In the genomic region with DNA sequence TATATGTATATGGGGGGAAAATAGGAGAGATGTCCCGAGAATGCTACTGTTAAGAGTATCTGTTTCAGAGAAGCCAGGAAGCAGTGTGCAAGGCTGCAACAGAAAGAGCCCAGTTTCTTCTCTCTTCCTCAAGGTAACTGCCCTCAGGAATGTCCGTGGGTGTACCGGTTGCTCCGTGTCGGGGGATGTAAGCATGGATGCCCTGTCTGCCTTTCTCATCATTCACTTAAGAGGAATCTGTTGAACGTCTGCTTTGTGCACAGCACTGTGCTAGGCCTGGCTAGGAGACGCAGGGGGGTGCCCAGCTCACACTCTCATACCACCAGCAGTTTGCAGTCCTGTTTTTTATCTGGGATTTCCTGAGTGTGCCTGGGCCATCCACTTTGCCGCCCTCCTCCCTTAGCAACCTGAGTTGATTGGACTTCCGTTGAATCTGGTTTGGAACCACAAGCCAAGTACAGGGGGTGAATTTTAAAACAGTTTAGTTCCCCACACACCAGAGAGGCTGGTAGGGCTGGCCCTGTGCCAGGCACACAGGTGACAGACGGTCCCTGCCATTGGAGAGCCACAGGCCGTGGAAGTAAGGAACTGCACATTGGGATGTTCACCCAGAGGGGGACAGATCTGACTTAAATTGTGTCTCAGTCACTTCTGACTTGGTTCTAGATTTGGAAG, we compare ENCODE assay signal across 1 cellular context.
TF ChIP-seq lines count a peak whose summit lies in the region.

No MANE protein-coding gene starts in this region.

TF ChIP-seq in HepG2, 621 proteins besides CTCF, POLR2A, EP300 and RAD21 (continued from another document):
- TF ChIP-seq CEBPG (CRISPR knock-in tag; IDR thresholded peaks at IDR 0.05), result no peak
- TF ChIP-seq GFI1 (CRISPR knock-in tag; IDR thresholded peaks at IDR 0.05; ENCODE audit: borderline replicate concordance), result no peak
- no peak for TF ChIP-seq MLXIP (CRISPR knock-in tag; IDR thresholded peaks at IDR 0.05; ENCODE audit: borderline replicate concordance)
- TF ChIP-seq ZKSCAN8 (CRISPR knock-in tag; IDR thresholded peaks at IDR 0.05; ENCODE audit: borderline replicate concordance), result no peak
- TF ChIP-seq RFX5 (IDR thresholded peaks at IDR 0.05; ENCODE audit: low read depth, low read length), result no peak
- TF ChIP-seq TFE3 (CRISPR knock-in tag; IDR thresholded peaks at IDR 0.05), result no peak
- no peak for TF ChIP-seq ZBED4 (CRISPR knock-in tag; IDR thresholded peaks at IDR 0.05; ENCODE audit: borderline replicate concordance)
- no peak for TF ChIP-seq GATAD2A (CRISPR knock-in tag; IDR thresholded peaks at IDR 0.05)
- no peak for TF ChIP-seq RFX3 (CRISPR knock-in tag; IDR thresholded peaks at IDR 0.05)
- TF ChIP-seq HMGA1 (CRISPR knock-in tag; conservative IDR thresholded peaks at IDR 0.05), result no peak
- TF ChIP-seq ZSCAN20 (CRISPR knock-in tag; IDR thresholded peaks at IDR 0.05; ENCODE audit: borderline replicate concordance), result no peak
